ENCODE assay signal across 13 cellular contexts in genomic region chr6:39416728-39417127, GRCh38.
DNase-seq lines count a peak whose midpoint lies in the region; ATAC-seq and TF ChIP-seq lines count a peak whose summit lies in the region.
"Had no signal": no experiment of that assay in that cellular context is flagged by ENCODE, and none has a peak within 500 bp of the region (broad histone marks: within the 10 kb centered on the region; RNA-seq: fewer than 3 reads in every experiment).

No MANE protein-coding gene starts in this region.

- TF ChIP-seq CTCF in RWPE2 (IDR thresholded peaks at IDR 0.05; ENCODE audit: poor library complexity, severe bottlenecking) (no peak), fibroblast of pulmonary artery (IDR thresholded peaks at IDR 0.05; ENCODE audit: low read length, missing control alignments) (no peak)

- H3K27ac ChIP-seq in RWPE2 (ENCODE audit: poor library complexity, severe bottlenecking) = peak overlapping the region; percentile 86
- H3K27ac ChIP-seq: pancreas had no signal

- peak; percentile 93 for DNase-seq in GM04503 (ENCODE audit: low read depth)
- DNase-seq in RWPE2 (ENCODE audit: low spot score) = peak; percentile 90
- DNase-seq in fibroblast of pulmonary artery (ENCODE audit: low read depth) = peak; percentile 74
- no peak for DNase-seq in NCI-H2081 (lab: John Stamatoyannopoulos, UW)
- no peak for DNase-seq in activated T-cell treated with anti-CD3 and anti-CD28 coated beads, Interleukin-2, amount 50 U/mL, for 48 hours
- DNase-seq: activated T-cell treated with anti-CD3 and anti-CD28 coated beads, Interleukin-2, amount 50 U/mL, for 4 hours; dorsolateral prefrontal cortex; Karpas-422; NCI-H526; pancreas had no signal

- H3K36me3 ChIP-seq in RWPE2 (ENCODE audit: low read depth) (no peaks in the 10 kb centered on the region), skeletal muscle satellite cell (ENCODE audit: insufficient read depth, low read length) (no peaks in the 10 kb centered on the region)
- H3K36me3 ChIP-seq: pancreas had no signal

- peak overlapping the region; percentile 6 for H3K9ac ChIP-seq in skeletal muscle satellite cell (ENCODE audit: low read depth, low read length)

- H3K27me3 ChIP-seq in RWPE2 (ENCODE audit: insufficient read depth, poor library complexity, severe bottlenecking) = no peaks in the 10 kb centered on the region
- no peaks in the 10 kb centered on the region for H3K27me3 ChIP-seq in skeletal muscle satellite cell (ENCODE audit: control insufficient read depth, insufficient read depth, low read length)
- H3K27me3 ChIP-seq: dorsolateral prefrontal cortex, pancreas had no signal

- peaks cover 17% of the 10 kb centered on the region for H3K4me1 ChIP-seq in RWPE2 (ENCODE audit: insufficient read depth, poor library complexity, severe bottlenecking)
- peaks cover 13% of the 10 kb centered on the region for H3K4me1 ChIP-seq in skeletal muscle satellite cell (ENCODE audit: control insufficient read depth, insufficient read depth, low read length)

- no peaks in the 10 kb centered on the region for H3K9me3 ChIP-seq in RWPE2 (ENCODE audit: severe bottlenecking)
- no peaks in the 10 kb centered on the region for H3K9me3 ChIP-seq in skeletal muscle satellite cell (replicated peaks; ENCODE audit: low read length)
- H3K9me3 ChIP-seq: pancreas had no signal

- ATAC-seq in RWPE2 (ENCODE audit: low read depth) = peak; percentile 99
- no peak for ATAC-seq in HG03108 (IDR thresholded peaks at IDR 0.05; ENCODE audit: unreplicated experiment)
- no peak for ATAC-seq in GM19463 (IDR thresholded peaks at IDR 0.05; ENCODE audit: unreplicated experiment)
- ATAC-seq: activated T-cell treated with anti-CD3 and anti-CD28 coated beads, Interleukin-2, amount 50 U/mL, for 4 hours; pancreas had no signal

- no peak overlapping the region for H3K4me3 ChIP-seq in RWPE2 (ENCODE audit: severe bottlenecking)
- H3K4me3 ChIP-seq in fibroblast of pulmonary artery (replicated peaks; ENCODE audit: low read depth, low read length) = no peak overlapping the region
- no peak overlapping the region for H3K4me3 ChIP-seq in skeletal muscle satellite cell (ENCODE audit: low read length)
- H3K4me3 ChIP-seq: dorsolateral prefrontal cortex, pancreas had no signal

- peak overlapping the region; percentile 12 for H3K4me2 ChIP-seq in skeletal muscle satellite cell (ENCODE audit: low read length)

Comparison
In these comparisons a context has a peak if more than half of its experiments do, and no peak if none do; other contexts are left out.
1. DNase-seq: peak in GM04503 (single experiment), RWPE2 (single experiment) and fibroblast of pulmonary artery (single experiment); none in NCI-H2081 (0 of 2) and activated T-cell treated with anti-CD3 and anti-CD28 coated beads, Interleukin-2, amount 50 U/mL, for 48 hours (0 of 2).